Comparison of ENCODE assay signal across 10 cellular contexts in genomic region chr4:26218677-26219181, GRCh38.
DNase-seq lines count a peak whose midpoint lies in the region; ATAC-seq and TF ChIP-seq lines count a peak whose summit lies in the region.
"Had no signal": no experiment of that assay in that cellular context is flagged by ENCODE, and none has a peak within 500 bp of the region (broad histone marks: within the 10 kb centered on the region; RNA-seq: fewer than 3 reads in every experiment).

No MANE protein-coding gene starts in this region.

- dilution Hi-C loops in IMR-90 (cut with HindIII; ENCODE audit: low sequenced_read_pairs, unreplicated experiment) = no loop called here

- H2BK20ac ChIP-seq in IMR-90 (ENCODE audit: low read depth, low read length) = peak overlapping the region; percentile 90; the same call in 1 of the 2 replicates

- H3K4me2 ChIP-seq in IMR-90 (ENCODE audit: low read depth, low read length) = no peak overlapping the region

- ATAC-seq in Right ventricle myocardium superior (ENCODE audit: poor library complexity) (peak; percentile 47), IMR-90 (ENCODE audit: low read depth) (no peak), heart right ventricle (peak in 6 of 8 donors; percentile 18 to 45 (median 27)), aorta (ENCODE audit: low FRiP score) (peak; percentile 42), HG03457 (IDR thresholded peaks at IDR 0.05; ENCODE audit: unreplicated experiment) (no peak), HG03354 (IDR thresholded peaks at IDR 0.05; ENCODE audit: poor library complexity, severe bottlenecking, unreplicated experiment) (no peak)

- peak overlapping the region in 1 of 2 experiments; percentile 54; a peak in 2 of 4 replicates for H4K8ac ChIP-seq in IMR-90 (ENCODE audit: low read depth in 2 of 2, low read length in 2 of 2)

- H2BK5ac ChIP-seq in IMR-90 (ENCODE audit: low read depth, low read length, poor library complexity, severe bottlenecking) = no peak overlapping the region

- no peak overlapping the region for H3K9ac ChIP-seq in IMR-90 (ENCODE audit: low read depth, low read length)

- H3K56ac ChIP-seq in IMR-90 (ENCODE audit: extremely low read depth, insufficient read depth, low read length) = no peak overlapping the region

- intact Hi-C loops in Right ventricle myocardium superior (cut with DNase I) = no loop called here
- intact Hi-C loops in IMR-90 (cut with micrococcal nuclease) = no loop called here
- intact Hi-C loops in heart right ventricle (cut with DNase I) = no loop called here
- intact Hi-C loops in aorta (cut with DNase I) = no loop called here

- DNase-seq in Right ventricle myocardium superior (no peak), right atrium auricular region (ENCODE audit: low spot score) (no peak), IMR-90 (no peak), heart right ventricle (no peak), aorta (no peak), putamen (ENCODE audit: low spot score) (no peak)
- DNase-seq: NCI-H187 treated with DMSO at 0.1 percent for 48 hours, testis had no signal

- H4K5ac ChIP-seq in IMR-90 (ENCODE audit: low read depth, low read length) = no peak overlapping the region

- peak overlapping the region; percentile 40 for H3K4ac ChIP-seq in IMR-90 (ENCODE audit: low read depth, low read length)

- TF ChIP-seq POLR2A in IMR-90 (IDR thresholded peaks at IDR 0.05; ENCODE audit: low read depth, low read length) = no peak

- POLR2A ChIA-PET in IMR-90 (lab: Charles Lee; ENCODE audit: unreplicated experiment) = no interaction called here

- H3K4me1 ChIP-seq in right atrium auricular region (no peaks in the 10 kb centered on the region), IMR-90 (ENCODE audit: control insufficient read depth, insufficient read depth, low read length) (peaks cover 9% of the 10 kb centered on the region), heart right ventricle (peaks cover 0 to 25% (median 0%) of the 10 kb centered on the region in 9 donors), aorta (ENCODE audit: control insufficient read depth in 1 of 2, insufficient read depth in 2 of 2, low read length in 2 of 2) (no peaks in the 10 kb centered on the region)

- no peaks in the 10 kb centered on the region for H3K9me3 ChIP-seq in right atrium auricular region
- H3K9me3 ChIP-seq in IMR-90 (ENCODE audit: control insufficient read depth, insufficient read depth, low read length) = no peaks in the 10 kb centered on the region
- no peaks in the 10 kb centered on the region for H3K9me3 ChIP-seq in heart right ventricle
- no peaks in the 10 kb centered on the region for H3K9me3 ChIP-seq in aorta (ENCODE audit: control insufficient read depth, low read length)
- H3K9me3 ChIP-seq: testis had no signal

- H3K79me1 ChIP-seq in IMR-90 (ENCODE audit: low read depth in 1 of 2, low read length in 2 of 2) = no peaks in the 10 kb centered on the region

- no peak for TF ChIP-seq CTCF in right atrium auricular region (IDR thresholded peaks at IDR 0.05)
- TF ChIP-seq CTCF in IMR-90 (conservative IDR thresholded peaks at IDR 0.05; ENCODE audit: low read depth, low read length) = no peak
- no peak for TF ChIP-seq CTCF in heart right ventricle (IDR thresholded peaks at IDR 0.05)

- H3K18ac ChIP-seq in IMR-90 (ENCODE audit: low read depth, low read length) = 0 out of 2 replicates have a peak overlapping the region, but pooled peaks have one; percentile 21

- H2AFZ ChIP-seq in IMR-90 (replicated peaks; ENCODE audit: low read length, poor library complexity) = peak overlapping the region; percentile 61

- CTCF ChIA-PET in IMR-90 (lab: Yijun Ruan, JAX) = no interaction called here

- H3K4me3 ChIP-seq in right atrium auricular region = no peak overlapping the region
- no peak overlapping the region for H3K4me3 ChIP-seq in IMR-90 (ENCODE audit: insufficient read depth, low read depth, low read length)
- H3K4me3 ChIP-seq in heart right ventricle = no peak overlapping the region
- H3K4me3 ChIP-seq in aorta (ENCODE audit: low read length in 2 of 2) = no peak overlapping the region
- H3K4me3 ChIP-seq: testis had no signal

- peak overlapping the region; percentile 60 for H4K91ac ChIP-seq in IMR-90 (ENCODE audit: insufficient read depth, low read depth, low read length)

- BruUV-seq in IMR-90 (replicated peaks; lab: Mats Ljungman, UMichigan) = no TSS peak

- H3K27ac ChIP-seq in right atrium auricular region = no peak overlapping the region
- no peak overlapping the region for H3K27ac ChIP-seq in IMR-90 (ENCODE audit: insufficient read depth, low read length)
- H3K27ac ChIP-seq in heart right ventricle = peak overlapping the region in 4 of 10 donors; percentile 25 to 82 (median 42)
- no peak overlapping the region for H3K27ac ChIP-seq in aorta (ENCODE audit: low read depth in 1 of 2, low read length in 2 of 2)
- H3K27ac ChIP-seq: testis had no signal

- H3K27me3 ChIP-seq in right atrium auricular region (no peaks in the 10 kb centered on the region), IMR-90 (ENCODE audit: control insufficient read depth, insufficient read depth, low read length) (0 out of 2 replicates have a peak, but pooled peaks cover 2% of the 10 kb centered on the region), heart right ventricle (peaks cover 0 to 3% (median 0%) of the 10 kb centered on the region in 7 donors), aorta (ENCODE audit: control insufficient read depth in 1 of 2, insufficient read depth in 2 of 2, low read length in 1 of 2) (peaks cover 0 to under 1% of the 10 kb centered on the region in 2 donors)
- H3K27me3 ChIP-seq: testis had no signal

- in situ Hi-C loops in IMR-90 (cut with MboI; ENCODE audit: low sequenced_read_pairs) = no loop called here

- peak overlapping the region; percentile 78 for H2BK120ac ChIP-seq in IMR-90 (ENCODE audit: low read depth, low read length)

- peak overlapping the region; percentile 74; the same call in 2 of the 3 replicates for H2BK15ac ChIP-seq in IMR-90 (ENCODE audit: low read depth, low read length)

- H3K14ac ChIP-seq in IMR-90 (replicated peaks; ENCODE audit: low read depth, low read length) = 0 out of 2 replicates have a peak overlapping the region, but pooled peaks have one; percentile 40

- WGBS in IMR-90 (ENCODE audit: extremely low coverage in 2 of 2, insufficient read length in 1 of 2), 2 experiments = no CpG with 5 or more reads among the region's 6 CpGs
- WGBS in heart right ventricle, 2 donors = 60 to 62% methylated on average over 6 of the region's 6 CpGs
- WGBS in aorta, 2 donors = 72 to 82% methylated on average over 6 of the region's 6 CpGs

- no peaks in the 10 kb centered on the region for H3K9me1 ChIP-seq in IMR-90 (ENCODE audit: insufficient read depth, low read length)

- no peak for TF ChIP-seq RAD21 in IMR-90 (IDR thresholded peaks at IDR 0.05; ENCODE audit: low read length)

- H4K20me1 ChIP-seq in IMR-90 (ENCODE audit: insufficient read depth, low read length) = no peaks in the 10 kb centered on the region

- no peak overlapping the region for H3K23ac ChIP-seq in IMR-90 (ENCODE audit: low read depth, low read length)

- H2AK9ac ChIP-seq in IMR-90 (replicated peaks; ENCODE audit: low read depth, low read length, poor library complexity) = peak overlapping the region; percentile 50

- peak overlapping the region; percentile 81 for H2AK5ac ChIP-seq in IMR-90 (ENCODE audit: low read depth, low read length)

- no peaks in the 10 kb centered on the region for H3K36me3 ChIP-seq in right atrium auricular region
- H3K36me3 ChIP-seq in IMR-90 (ENCODE audit: control insufficient read depth, insufficient read depth, low read length) = no peaks in the 10 kb centered on the region
- no peaks in the 10 kb centered on the region for H3K36me3 ChIP-seq in heart right ventricle
- no peaks in the 10 kb centered on the region for H3K36me3 ChIP-seq in aorta (ENCODE audit: control insufficient read depth in 1 of 2, insufficient read depth in 2 of 2, low read length in 1 of 2)

TF ChIP-seq in IMR-90, 13 proteins besides CTCF, POLR2A, EP300 and RAD21:
- no peak for TF ChIP-seq CHD1 (IDR thresholded peaks at IDR 0.05; ENCODE audit: low read depth, low read length)
- no peak for TF ChIP-seq CEBPB (IDR thresholded peaks at IDR 0.05; ENCODE audit: low read depth, low read length)

Comparison
In these comparisons a context has a peak if more than half of its experiments do, and no peak if none do; other contexts are left out.
1. ATAC-seq: peak in Right ventricle myocardium superior (single experiment), heart right ventricle (6 of 8) and aorta (single experiment); none in IMR-90 (single experiment), HG03457 (single experiment) and HG03354 (single experiment).